8 cellular contexts compared by ENCODE assay signal in genomic region chr3:11718582-11719405, GRCh38.
A peak's percentile ranks its signal among the peaks of the same experiment; 100 is the strongest.
DNase-seq lines count a peak whose midpoint lies in the region; ATAC-seq and TF ChIP-seq lines count a peak whose summit lies in the region.

No MANE protein-coding gene starts in this region.

- peak overlapping the region; percentile 69 to 83 (median 80) for H3K4me3 ChIP-seq in esophagus squamous epithelium
- peak overlapping the region; percentile 74 for H3K4me3 ChIP-seq in naive thymus-derived CD4-positive, alpha-beta T cell (ENCODE audit: low read length)
- peak overlapping the region; percentile 81 to 88 for H3K4me3 ChIP-seq in testis

- H3K4me1 Mint-ChIP-seq in activated T-cell treated with anti-CD3 and anti-CD28 coated beads, Interleukin-2, amount 50 U/mL, for 24 hours (ENCODE audit: low read depth), result peaks cover 28% of the 10 kb centered on the region
- peaks cover 14 to 30% (median 20%) of the 10 kb centered on the region in 7 donors for H3K4me1 Mint-ChIP-seq in naive thymus-derived CD4-positive, alpha-beta T cell

- no peaks in the 10 kb centered on the region for H3K9me3 Mint-ChIP-seq in activated T-cell treated with anti-CD3 and anti-CD28 coated beads, Interleukin-2, amount 50 U/mL, for 24 hours
- no peaks in the 10 kb centered on the region for H3K9me3 Mint-ChIP-seq in naive thymus-derived CD4-positive, alpha-beta T cell

- H3K27me3 ChIP-seq in esophagus squamous epithelium (no peaks in the 10 kb centered on the region), testis (no peaks in the 10 kb centered on the region)
- no peaks in the 10 kb centered on the region for H3K27me3 ChIP-seq in naive thymus-derived CD4-positive, alpha-beta T cell (ENCODE audit: control insufficient read depth in 2 of 2, insufficient read depth in 2 of 2, low read length in 2 of 2)

- DNase-seq in NCI-H2227 (lab: John Stamatoyannopoulos, UW; ENCODE audit: unreplicated experiment) (peak; percentile 32), NCI-H2227 treated with DMSO at 0.1 percent for 48 hours (lab: John Stamatoyannopoulos, UW) (no peak), NCI-H226 (peak; percentile 51), esophagus squamous epithelium (lab: John Stamatoyannopoulos, UW) (peak; percentile 35), testis (peak; percentile 64)
- DNase-seq in activated T-cell treated with anti-CD3 and anti-CD28 coated beads, Interleukin-2, amount 50 U/mL, for 24 hours, result peak; percentile 59
- peak; percentile 7 to 37 (median 33) for DNase-seq in naive thymus-derived CD4-positive, alpha-beta T cell

- 1 to 2% methylated on average over 10 to 25 of the region's 44 CpGs for WGBS in esophagus squamous epithelium, 2 donors
- WGBS in testis, 2 donors, result 1% methylated on average over 15 to 39 of the region's 44 CpGs

- TF ChIP-seq CTCF in esophagus squamous epithelium (IDR thresholded peaks at IDR 0.05) (no peak), testis (IDR thresholded peaks at IDR 0.05) (no peak)

- peak; percentile 37 for ATAC-seq in HG02678 (IDR thresholded peaks at IDR 0.05; ENCODE audit: unreplicated experiment)
- ATAC-seq in naive thymus-derived CD4-positive, alpha-beta T cell, result peak; percentile 26

- intact Hi-C loops in esophagus squamous epithelium (cut with DNase I), result no loop called here
- intact Hi-C loops in naive thymus-derived CD4-positive, alpha-beta T cell (cut with micrococcal nuclease), result loop anchor here (1.0 to 5.0 kb wide), 6 partner anchors 52 to 764 kb away; partner anchors contain the start of genes TAMM41 (in 1 of the 2), TSEN2 (in 1 of the 2) and VGLL4 (in 1 of the 2)
- intact Hi-C loops in testis (cut with DNase I; ENCODE audit: low total_unique reads), result no loop called here

- H3K36me3 ChIP-seq in esophagus squamous epithelium (no peaks in the 10 kb centered on the region), testis (ENCODE audit: low read depth, missing control alignments) (no peaks in the 10 kb centered on the region)
- H3K36me3 ChIP-seq in naive thymus-derived CD4-positive, alpha-beta T cell (ENCODE audit: control insufficient read depth in 2 of 3, insufficient read depth in 3 of 3, low read length in 3 of 3), result no peaks in the 10 kb centered on the region

- no peaks in the 10 kb centered on the region for H3K9me3 ChIP-seq in esophagus squamous epithelium
- no peaks in the 10 kb centered on the region for H3K9me3 ChIP-seq in naive thymus-derived CD4-positive, alpha-beta T cell (ENCODE audit: control insufficient read depth in 2 of 3, low read length in 3 of 3)
- H3K9me3 ChIP-seq in testis, result no peaks in the 10 kb centered on the region

- H3K27ac ChIP-seq in esophagus squamous epithelium (peak overlapping the region; percentile 87 to 99 (median 98)), testis (peak overlapping the region; percentile 90 to 91)
- peak overlapping the region; percentile 75 for H3K27ac ChIP-seq in naive thymus-derived CD4-positive, alpha-beta T cell (ENCODE audit: low read depth, low read length)

- POLR2A ChIA-PET in naive thymus-derived CD4-positive, alpha-beta T cell (lab: Charles Lee), result no interaction called here

- H3K36me3 Mint-ChIP-seq in activated T-cell treated with anti-CD3 and anti-CD28 coated beads, Interleukin-2, amount 50 U/mL, for 24 hours (ENCODE audit: low read depth), result peaks cover 8% of the 10 kb centered on the region
- H3K36me3 Mint-ChIP-seq in naive thymus-derived CD4-positive, alpha-beta T cell, result no peaks in the 10 kb centered on the region

- peak overlapping the region; percentile 95 for H3K27ac Mint-ChIP-seq in activated T-cell treated with anti-CD3 and anti-CD28 coated beads, Interleukin-2, amount 50 U/mL, for 24 hours
- H3K27ac Mint-ChIP-seq in naive thymus-derived CD4-positive, alpha-beta T cell, result peak overlapping the region; percentile 83 to 97 (median 93)

- H3K4me3 Mint-ChIP-seq in activated T-cell treated with anti-CD3 and anti-CD28 coated beads, Interleukin-2, amount 50 U/mL, for 24 hours, result peak overlapping the region; percentile 85
- peak overlapping the region; percentile 79 to 98 (median 95) for H3K4me3 Mint-ChIP-seq in naive thymus-derived CD4-positive, alpha-beta T cell

- peak in 2 of 4 donors; percentile 6 to 37 for TF ChIP-seq POLR2A in esophagus squamous epithelium (IDR thresholded peaks at IDR 0.05)
- TF ChIP-seq POLR2A in testis (IDR thresholded peaks at IDR 0.05), result no peak

- peaks cover 18% of the 10 kb centered on the region for H3K27me3 Mint-ChIP-seq in activated T-cell treated with anti-CD3 and anti-CD28 coated beads, Interleukin-2, amount 50 U/mL, for 24 hours
- peaks cover 0 to 32% (median 8%) of the 10 kb centered on the region in 5 donors for H3K27me3 Mint-ChIP-seq in naive thymus-derived CD4-positive, alpha-beta T cell

- CTCF ChIA-PET in naive thymus-derived CD4-positive, alpha-beta T cell (lab: Charles Lee), result no interaction called here

- H3K4me1 ChIP-seq in esophagus squamous epithelium (peaks cover 14 to 58% (median 15%) of the 10 kb centered on the region in 3 donors), testis (peaks cover 9% of the 10 kb centered on the region)
- H3K4me1 ChIP-seq in naive thymus-derived CD4-positive, alpha-beta T cell (ENCODE audit: control insufficient read depth in 2 of 2, insufficient read depth in 2 of 2, low read length in 2 of 2), result peaks cover 6 to 8% of the 10 kb centered on the region in 2 donors

Comparison
In these comparisons a context has a peak if more than half of its experiments do, and no peak if none do; other contexts are left out.
1. intact Hi-C loops: an anchor here in naive thymus-derived CD4-positive, alpha-beta T cell (1.0 to 5.0 kb wide); none called in esophagus squamous epithelium and testis.